Comparison of ENCODE assay signal across 19 cellular contexts in the genomic region with DNA sequence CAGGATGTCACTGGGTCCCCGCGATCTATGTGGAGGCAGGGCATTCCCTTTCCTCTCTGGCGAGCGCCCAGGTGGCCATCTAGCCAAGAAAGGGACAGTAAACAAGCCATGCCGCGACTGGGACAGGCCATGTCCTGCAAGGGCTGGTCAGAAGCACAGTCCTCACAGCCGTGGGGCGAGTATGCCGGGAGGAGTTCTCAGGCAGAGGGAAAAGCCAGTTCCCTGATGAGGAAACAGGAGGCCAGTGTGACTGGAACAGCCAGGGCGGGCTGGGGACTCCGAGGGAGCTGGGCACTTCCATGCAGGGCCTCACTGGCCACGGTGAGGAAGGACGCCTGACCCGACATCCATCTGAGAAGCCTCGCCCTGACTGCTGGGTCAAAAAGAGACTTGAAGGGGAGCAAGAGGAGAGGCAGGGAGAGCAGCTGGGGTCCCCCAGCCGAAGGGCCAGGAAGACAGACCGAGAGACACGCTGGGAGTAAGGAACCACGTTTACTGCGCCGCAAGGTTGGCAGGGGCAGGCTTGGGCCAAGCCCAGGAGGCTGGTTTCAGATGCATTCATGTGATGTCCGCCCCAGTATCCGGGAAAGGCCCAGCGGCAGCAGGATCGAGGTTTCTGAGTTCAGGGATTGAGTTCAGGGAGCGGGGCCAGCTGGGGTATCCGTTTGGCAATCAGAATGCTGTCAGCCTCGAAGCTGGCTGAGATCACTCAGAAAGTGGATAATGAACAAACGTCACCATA. TPM values are rescaled to one million over a fixed set of nuclear protein-coding genes. Genes with fewer than 3 reads are reported as not detected.
A peak's percentile ranks its signal among the peaks of the same experiment; 100 is the strongest.
DNase-seq lines count a peak whose midpoint lies in the region; ATAC-seq, FAIRE-seq and TF ChIP-seq lines count a peak whose summit lies in the region.
"Had no signal": no experiment of that assay in that cellular context is flagged by ENCODE, and none has a peak within 500 bp of the region (broad histone marks: within the 10 kb centered on the region; RNA-seq: fewer than 3 reads in every experiment).

No MANE protein-coding gene starts in this region.

- no peak overlapping the region for H2BK120ac ChIP-seq in trophoblast cell (ENCODE audit: insufficient read depth, low read length, poor library complexity)

- H4K20me1 ChIP-seq in HepG2 (ENCODE audit: insufficient read depth, low read length): no peaks in the 10 kb centered on the region

- 34% methylated on average over 17 of the region's 29 CpGs for WGBS in HepG2 (ENCODE audit: low lambda C conversion rate)
- WGBS in trophoblast cell (ENCODE audit: extremely low coverage, insufficient coverage, insufficient read length): no CpG with 5 or more reads among the region's 29 CpGs
- WGBS in small intestine, 3 donors: 78 to 87% (median 86%) methylated on average over 25 to 29 of the region's 29 CpGs

- H3K9me3 ChIP-seq in HEK293 (ENCODE audit: control insufficient read depth, insufficient read depth, low read depth, low read length): no peaks in the 10 kb centered on the region
- H3K9me3 ChIP-seq in HepG2 (ENCODE audit: low read length): no peaks in the 10 kb centered on the region
- H3K9me3 ChIP-seq in skeletal muscle tissue (ENCODE audit: control insufficient read depth in 3 of 3, low read length in 3 of 3): peaks cover 0 to 2% (median 0%) of the 10 kb centered on the region in 3 donors
- no peaks in the 10 kb centered on the region for H3K9me3 ChIP-seq in trophoblast cell (ENCODE audit: insufficient read depth, low read depth, low read length)
- no peaks in the 10 kb centered on the region for H3K9me3 ChIP-seq in small intestine (ENCODE audit: control insufficient read depth, low read depth)

- BruUV-seq in HepG2 (replicated peaks; lab: Mats Ljungman, UMichigan): no TSS peak

- H3K4me3 ChIP-seq in HEK293 (ENCODE audit: low read depth, low read length) (no peak overlapping the region), HepG2 (replicated peaks in 1 of 3; ENCODE audit: insufficient read depth in 1 of 3, low read depth in 2 of 3, low read length in 3 of 3) (0 out of 6 replicates have a peak overlapping the region, but pooled peaks of 1 of the 3 experiments have one; percentile 4), skeletal muscle tissue (ENCODE audit: low read length in 3 of 3) (peak overlapping the region in 2 of 3 donors; percentile 6 to 22), trophoblast cell (ENCODE audit: low read depth, low read length) (no peak overlapping the region), small intestine (ENCODE audit: low read depth in 1 of 2, low read length in 2 of 2) (no peak overlapping the region)

- H3K4me1 ChIP-seq in HEK293 (ENCODE audit: control insufficient read depth, insufficient read depth, low read length) (no peaks in the 10 kb centered on the region), HepG2 (ENCODE audit: insufficient read depth, low read length) (peaks cover 29% of the 10 kb centered on the region), skeletal muscle tissue (ENCODE audit: control insufficient read depth in 3 of 3, insufficient read depth in 3 of 3, low read length in 3 of 3) (peaks cover 20 to 23% (median 21%) of the 10 kb centered on the region in 3 donors), trophoblast cell (ENCODE audit: control insufficient read depth in 1 of 2, insufficient read depth in 2 of 2, low read length in 2 of 2) (no peaks in the 10 kb centered on the region), small intestine (ENCODE audit: control insufficient read depth in 2 of 2, insufficient read depth in 1 of 2, low read depth in 1 of 2, low read length in 1 of 2) (no peaks in the 10 kb centered on the region)

- H2AK5ac ChIP-seq in trophoblast cell (ENCODE audit: low read length): no peak overlapping the region

- H3K79me2 ChIP-seq in HepG2 (ENCODE audit: insufficient read depth, low read length) (no peaks in the 10 kb centered on the region), trophoblast cell (ENCODE audit: control insufficient read depth, insufficient read depth, low read length, poor library complexity) (no peaks in the 10 kb centered on the region)

- in situ Hi-C loops in HepG2 (cut with HindIII; ENCODE audit: extremely low pct_ligation_motif_present, low pct_unique_long_range_greater_than_20kb): no loop called here

- CTCF ChIA-PET in HEK293 (lab: Yijun Ruan, JAX) (interaction anchor here (0.9 kb wide), 1 partner anchor 12 kb away, joined by 3 read pairs; no protein-coding TSS in a partner anchor), HepG2 (lab: Yijun Ruan, JAX; ENCODE audit: low intra/inter-chr PET ratio, low total read pairs) (no interaction called here)

- no peak overlapping the region for H3K27ac ChIP-seq in HEK293 (ENCODE audit: extremely low read depth, low read depth, low read length)
- no peak overlapping the region for H3K27ac ChIP-seq in HepG2 (ENCODE audit: extremely low read length, insufficient read depth, low read length)
- peak overlapping the region; percentile 13 for H3K27ac ChIP-seq in skeletal muscle tissue (ENCODE audit: low read depth, low read length)
- no peak overlapping the region for H3K27ac ChIP-seq in trophoblast cell (ENCODE audit: low read depth, low read length)
- H3K27ac ChIP-seq in small intestine (ENCODE audit: low read depth in 1 of 2, low read length in 1 of 2): no peak overlapping the region
- H3K27ac ChIP-seq: epithelial cell of prostate had no signal

- H2BK5ac ChIP-seq in trophoblast cell (ENCODE audit: low read depth, low read length, poor library complexity): no peak overlapping the region

- H3K36me3 ChIP-seq in HEK293 (ENCODE audit: control insufficient read depth in 2 of 2, insufficient read depth in 1 of 2, low read length in 2 of 2) (no peaks in the 10 kb centered on the region), HepG2 (replicated peaks in 1 of 2; ENCODE audit: control insufficient read depth in 1 of 2, insufficient read depth in 2 of 2, low read length in 2 of 2) (no peaks in the 10 kb centered on the region), skeletal muscle tissue (ENCODE audit: control insufficient read depth in 3 of 3, insufficient read depth in 3 of 3, low read length in 3 of 3) (no peaks in the 10 kb centered on the region), trophoblast cell (ENCODE audit: control insufficient read depth in 1 of 2, insufficient read depth in 2 of 2, low read length in 2 of 2) (no peaks in the 10 kb centered on the region), small intestine (ENCODE audit: control insufficient read depth in 2 of 2, insufficient read depth in 2 of 2, low read length in 2 of 2) (no peaks in the 10 kb centered on the region)

- DNase-seq in cerebellum (ENCODE audit: low spot score): peak; percentile 52
- DNase-seq in HepG2 (ENCODE audit: low spot score): no peak
- DNase-seq in trophoblast cell: no peak
- DNase-seq in small intestine: no peak
- no peak for DNase-seq in NCI-H1092 (lab: John Stamatoyannopoulos, UW)
- DNase-seq in NCI-H146 (lab: John Stamatoyannopoulos, UW): no peak
- DNase-seq: activated CD4-positive, alpha-beta T cell treated with anti-CD3 and anti-CD28 coated beads for 1 hour; activated naive CD4-positive, alpha-beta T cell; activated T-cell treated with anti-CD3 and anti-CD28 coated beads, Interleukin-2, amount 50 U/mL, for 1 hour; MM.1S; NCI-H1436 treated with DMSO at 0.1 percent for 48 hours; NCI-H2171 had no signal

- H3K14ac ChIP-seq in trophoblast cell (ENCODE audit: low read length): no peak overlapping the region

- TF ChIP-seq EP300 in HepG2 (IDR thresholded peaks at IDR 0.05; ENCODE audit: low read depth in 2 of 2, low read length in 2 of 2) (no peak), HepG2 (CRISPR knock-in tag; IDR thresholded peaks at IDR 0.05; ENCODE audit: borderline replicate concordance) (no peak)

- ATAC-seq in HepG2: no peak

- intact Hi-C loops in HepG2 (cut with micrococcal nuclease; ENCODE audit: unreplicated experiment): no loop called here

- FAIRE-seq in HepG2 (lab: Jason Lieb, UNC) (no peak), small intestine (lab: Jason Lieb, UNC) (no peak)

- H3K4ac ChIP-seq in trophoblast cell (ENCODE audit: low read depth, low read length): no peak overlapping the region

- no peak overlapping the region for H3K4me2 ChIP-seq in HepG2 (ENCODE audit: low read depth, low read length)
- no peak overlapping the region for H3K4me2 ChIP-seq in trophoblast cell (ENCODE audit: low read length)

- no peak overlapping the region for H3K9ac ChIP-seq in HepG2 (ENCODE audit: insufficient read depth, low read depth, low read length)
- H3K9ac ChIP-seq in skeletal muscle tissue (ENCODE audit: low read depth in 1 of 3, low read length in 3 of 3): peak overlapping the region; percentile 32 to 45 (median 43)
- no peak overlapping the region for H3K9ac ChIP-seq in trophoblast cell (ENCODE audit: low read length)

- POLR2A ChIA-PET in HEK293 (lab: Yijun Ruan, JAX) (no interaction called here), HepG2 (lab: Yijun Ruan, JAX) (no interaction called here)

- TF ChIP-seq CTCF in HEK293 (tag by site-specific recombination; IDR thresholded peaks at IDR 0.05): no peak
- no peak for TF ChIP-seq CTCF in HepG2 (CRISPR knock-in tag; IDR thresholded peaks at IDR 0.05)

- TF ChIP-seq RAD21 in HepG2 (CRISPR knock-in tag; IDR thresholded peaks at IDR 0.05): no peak

- TF ChIP-seq POLR2A in HepG2 (IDR thresholded peaks at IDR 0.05; ENCODE audit: insufficient read depth in 1 of 2, low read depth in 2 of 2, low read length in 2 of 2): no peak

- no peak overlapping the region for H4K8ac ChIP-seq in trophoblast cell (ENCODE audit: low read depth, low read length)

- H2AFZ ChIP-seq in HepG2 (ENCODE audit: low read length) (no peak overlapping the region), trophoblast cell (ENCODE audit: insufficient read depth, low read length, poor library complexity) (no peak overlapping the region)

- no peak overlapping the region for H2BK12ac ChIP-seq in trophoblast cell (ENCODE audit: low read length)

- H4K12ac ChIP-seq in trophoblast cell (ENCODE audit: low read depth, low read length): no peak overlapping the region

- H4K91ac ChIP-seq in trophoblast cell (ENCODE audit: low read depth, low read length): no peak overlapping the region

- H3K23ac ChIP-seq in trophoblast cell (ENCODE audit: low read length): no peak overlapping the region

- no peaks in the 10 kb centered on the region for H3K79me1 ChIP-seq in trophoblast cell (ENCODE audit: low read length)

- H3K18ac ChIP-seq in trophoblast cell (ENCODE audit: low read length): no peak overlapping the region

- H3K27me3 ChIP-seq in HepG2 (ENCODE audit: control insufficient read depth in 1 of 2, insufficient read depth in 2 of 2, low read length in 2 of 2) (peaks cover 9 to 53% of the 10 kb centered on the region in 2 experiments; a peak in 4 of 5 replicates), skeletal muscle tissue (ENCODE audit: control insufficient read depth in 3 of 3, insufficient read depth in 3 of 3, low read length in 3 of 3) (peaks cover 0 to 5% (median 0%) of the 10 kb centered on the region in 3 donors), trophoblast cell (ENCODE audit: insufficient read depth, low read length) (no peaks in the 10 kb centered on the region), small intestine (ENCODE audit: control insufficient read depth in 2 of 2, insufficient read depth in 2 of 2, low read length in 2 of 2) (no peaks in the 10 kb centered on the region)

RNA-seq across cellular contexts. Expression of a gene that starts 15.0 kb away (rescaled TPM):
- 0.45 TPM for total RNA-seq in cerebellum
- total RNA-seq in HepG2 (2016; rRNA removed; fragmentation: Illumina TruSeq; extraction: Trizol): not detected in 2 replicates
- not detected in 2 replicates for total RNA-seq in HepG2 (2016; cell fraction: cytosol; rRNA removed; fragmentation: Illumina TruSeq; extraction: Trizol; ENCODE audit: low read depth)
- total RNA-seq in HepG2 (2016; cell fraction: insoluble cytoplasmic fraction; rRNA removed; fragmentation: Illumina TruSeq; extraction: Trizol): not detected in 2 replicates
- not detected in 2 replicates for total RNA-seq in HepG2 (2016; cell fraction: membrane; rRNA removed; fragmentation: Illumina TruSeq; extraction: Trizol)
- not detected in 2 replicates for total RNA-seq in HepG2 (2016; cell fraction: nucleus; rRNA removed; fragmentation: Illumina TruSeq; extraction: Trizol)
- 0.07 TPM in 1 of 2 replicates, not detected in the other for polyA plus RNA-seq in HepG2 (2011; rRNA removed)
- 0.07 TPM in 1 of 2 replicates, not detected in the other for polyA plus RNA-seq in HepG2 (2011; cell fraction: cytosol; rRNA removed)
- 0.29 TPM in 1 of 2 replicates, not detected in the other for polyA plus RNA-seq in HepG2 (2011; cell fraction: nucleus; rRNA removed)
- polyA plus RNA-seq in HepG2 (2012): not detected in 2 replicates
- polyA plus RNA-seq in HepG2 (2016; cell fraction: cytosol; fragmentation: Illumina TruSeq; extraction: Trizol; ENCODE audit: low read depth): not detected in 2 replicates
- not detected in 2 replicates for polyA plus RNA-seq in HepG2 (2016; cell fraction: insoluble cytoplasmic fraction; fragmentation: Illumina TruSeq; extraction: Trizol; ENCODE audit: low read depth)
- polyA plus RNA-seq in HepG2 (2016; cell fraction: membrane; fragmentation: Illumina TruSeq; extraction: Trizol; ENCODE audit: low read depth): not detected in 2 replicates
- not detected in 2 replicates for polyA plus RNA-seq in HepG2 (2016; cell fraction: nucleus; fragmentation: Illumina TruSeq; extraction: Trizol; ENCODE audit: insufficient read depth, low read depth)
- polyA minus RNA-seq in HepG2 (2011; rRNA and poly(A)+ RNA removed; ENCODE audit: low replicate concordance): not detected in 2 replicates
- polyA minus RNA-seq in HepG2 (2011; cell fraction: cytosol; rRNA and poly(A)+ RNA removed): not detected in 2 replicates
- polyA minus RNA-seq in HepG2 (2011; cell fraction: nucleus; rRNA and poly(A)+ RNA removed): not detected in 2 replicates
- not detected for total RNA-seq in skeletal muscle tissue
- not detected in 2 replicates for polyA plus RNA-seq in trophoblast cell (2013)
- polyA plus RNA-seq in small intestine: under 1 TPM in 2 of 3 donors, not detected in 1; 0.15 to 0.67 TPM
- total RNA-seq: dermis microvascular lymphatic vessel endothelial cell, fibroblast of villous mesenchyme, H4 had no signal
- polyA plus RNA-seq: AG04450 had no signal

RNA-seq across cellular contexts. Expression of a gene that starts 15.3 kb away (rescaled TPM):
- total RNA-seq in cerebellum (5.7 TPM), HepG2 (2016; rRNA removed; fragmentation: Illumina TruSeq; extraction: Trizol) (0.22 and 0.24 TPM in 2 replicates), skeletal muscle tissue (1.0 TPM)
- not detected in 2 replicates for total RNA-seq in HepG2 (2016; cell fraction: cytosol; rRNA removed; fragmentation: Illumina TruSeq; extraction: Trizol; ENCODE audit: low read depth)
- total RNA-seq in HepG2 (2016; cell fraction: insoluble cytoplasmic fraction; rRNA removed; fragmentation: Illumina TruSeq; extraction: Trizol): 0.13 and 0.19 TPM in 2 replicates
- 0.14 and 0.22 TPM in 2 replicates for total RNA-seq in HepG2 (2016; cell fraction: membrane; rRNA removed; fragmentation: Illumina TruSeq; extraction: Trizol)
- 0.25 TPM in 1 of 2 replicates, not detected in the other for total RNA-seq in HepG2 (2016; cell fraction: nucleus; rRNA removed; fragmentation: Illumina TruSeq; extraction: Trizol)
- polyA plus RNA-seq in HepG2 (2011; rRNA removed) (0.12 and 0.30 TPM in 2 replicates), small intestine (10 to 100 TPM in 2 of 3 donors, 1 to 10 TPM in 1; 9.3 to 29.5 (median 16.2) TPM)
- polyA plus RNA-seq in HepG2 (2011; cell fraction: cytosol; rRNA removed): 0.09 TPM in 2 replicates
- polyA plus RNA-seq in HepG2 (2011; cell fraction: nucleus; rRNA removed): 0.69 and 1.4 TPM in 2 replicates
- polyA plus RNA-seq in HepG2 (2012): 0.04 and 0.31 TPM in 2 replicates
- polyA plus RNA-seq in HepG2 (2016; cell fraction: cytosol; fragmentation: Illumina TruSeq; extraction: Trizol; ENCODE audit: low read depth): 0.03 and 0.14 TPM in 2 replicates
- polyA plus RNA-seq in HepG2 (2016; cell fraction: insoluble cytoplasmic fraction; fragmentation: Illumina TruSeq; extraction: Trizol; ENCODE audit: low read depth): 0.22 and 0.24 TPM in 2 replicates
- not detected in 2 replicates for polyA plus RNA-seq in HepG2 (2016; cell fraction: membrane; fragmentation: Illumina TruSeq; extraction: Trizol; ENCODE audit: low read depth)
- polyA plus RNA-seq in HepG2 (2016; cell fraction: nucleus; fragmentation: Illumina TruSeq; extraction: Trizol; ENCODE audit: insufficient read depth, low read depth): 0.19 and 0.61 TPM in 2 replicates
- polyA minus RNA-seq in HepG2 (2011; rRNA and poly(A)+ RNA removed; ENCODE audit: low replicate concordance): 0.72 and 3.2 TPM in 2 replicates
- 0.26 TPM in 1 of 2 replicates, not detected in the other for polyA minus RNA-seq in HepG2 (2011; cell fraction: cytosol; rRNA and poly(A)+ RNA removed)
- polyA minus RNA-seq in HepG2 (2011; cell fraction: nucleus; rRNA and poly(A)+ RNA removed): 0.52 TPM in 1 of 2 replicates, not detected in the other
- 0.03 and 0.10 TPM in 2 replicates for polyA plus RNA-seq in trophoblast cell (2013)

RNA-seq across cellular contexts. Expression of a gene that starts 35.1 kb away (rescaled TPM):
- total RNA-seq in cerebellum (45.0 TPM), HepG2 (2016; rRNA removed; fragmentation: Illumina TruSeq; extraction: Trizol) (38.1 and 46.7 TPM in 2 replicates), skeletal muscle tissue (29.2 TPM)
- 16.3 and 17.2 TPM in 2 replicates for total RNA-seq in HepG2 (2016; cell fraction: cytosol; rRNA removed; fragmentation: Illumina TruSeq; extraction: Trizol; ENCODE audit: low read depth)
- 36.0 and 47.6 TPM in 2 replicates for total RNA-seq in HepG2 (2016; cell fraction: insoluble cytoplasmic fraction; rRNA removed; fragmentation: Illumina TruSeq; extraction: Trizol)
- total RNA-seq in HepG2 (2016; cell fraction: membrane; rRNA removed; fragmentation: Illumina TruSeq; extraction: Trizol): 24.2 and 25.2 TPM in 2 replicates
- total RNA-seq in HepG2 (2016; cell fraction: nucleus; rRNA removed; fragmentation: Illumina TruSeq; extraction: Trizol): 34.8 and 37.0 TPM in 2 replicates
- polyA plus RNA-seq in HepG2 (2011; rRNA removed) (40.3 and 45.1 TPM in 2 replicates), small intestine (10 to 100 TPM; 18.6 to 26.8 (median 26.7) TPM)
- polyA plus RNA-seq in HepG2 (2011; cell fraction: cytosol; rRNA removed): 34.5 and 42.3 TPM in 2 replicates
- polyA plus RNA-seq in HepG2 (2011; cell fraction: nucleus; rRNA removed): 33.3 and 33.4 TPM in 2 replicates
- polyA plus RNA-seq in HepG2 (2012): 27.9 and 28.2 TPM in 2 replicates
- 3.3 and 5.5 TPM in 2 replicates for polyA plus RNA-seq in HepG2 (2016; cell fraction: cytosol; fragmentation: Illumina TruSeq; extraction: Trizol; ENCODE audit: low read depth)
- polyA plus RNA-seq in HepG2 (2016; cell fraction: insoluble cytoplasmic fraction; fragmentation: Illumina TruSeq; extraction: Trizol; ENCODE audit: low read depth): 45.3 and 46.1 TPM in 2 replicates
- 12.0 and 14.1 TPM in 2 replicates for polyA plus RNA-seq in HepG2 (2016; cell fraction: membrane; fragmentation: Illumina TruSeq; extraction: Trizol; ENCODE audit: low read depth)
- polyA plus RNA-seq in HepG2 (2016; cell fraction: nucleus; fragmentation: Illumina TruSeq; extraction: Trizol; ENCODE audit: insufficient read depth, low read depth): 33.1 and 33.8 TPM in 2 replicates
- 65.3 and 74.2 TPM in 2 replicates for polyA minus RNA-seq in HepG2 (2011; rRNA and poly(A)+ RNA removed; ENCODE audit: low replicate concordance)
- 36.1 and 36.8 TPM in 2 replicates for polyA minus RNA-seq in HepG2 (2011; cell fraction: cytosol; rRNA and poly(A)+ RNA removed)
- 55.2 and 60.3 TPM in 2 replicates for polyA minus RNA-seq in HepG2 (2011; cell fraction: nucleus; rRNA and poly(A)+ RNA removed)
- 42.2 and 43.1 TPM in 2 replicates for polyA plus RNA-seq in trophoblast cell (2013)

Comparison
In these comparisons a context has a peak if more than half of its experiments do, and no peak if none do; other contexts are left out.
1. H3K4me3 ChIP-seq: peak in skeletal muscle tissue (2 of 3); none in HEK293 (single experiment), trophoblast cell (single experiment) and small intestine (0 of 2).
2. H3K9ac ChIP-seq: peak in skeletal muscle tissue (3 of 3); none in HepG2 (single experiment) and trophoblast cell (single experiment).